Comparison of ENCODE assay signal across 3 cellular contexts in genomic region chr7:22704722-22705121, GRCh38. TPM values are rescaled to one million over a fixed set of nuclear protein-coding genes. Genes with fewer than 3 reads are reported as not detected.
"Had no signal": no experiment of that assay in that cellular context is flagged by ENCODE, and none has a peak within 500 bp of the region (broad histone marks: within the 10 kb centered on the region; RNA-seq: fewer than 3 reads in every experiment).

No MANE protein-coding gene starts in this region.

RNA-seq across cellular contexts. Expression of gene IL6, which starts 22.3 kb away (rescaled TPM):
- total RNA-seq: left lobe of liver, occipital lobe, osteocyte had no signal
